17 cellular contexts compared by ENCODE assay signal in the genomic region with DNA sequence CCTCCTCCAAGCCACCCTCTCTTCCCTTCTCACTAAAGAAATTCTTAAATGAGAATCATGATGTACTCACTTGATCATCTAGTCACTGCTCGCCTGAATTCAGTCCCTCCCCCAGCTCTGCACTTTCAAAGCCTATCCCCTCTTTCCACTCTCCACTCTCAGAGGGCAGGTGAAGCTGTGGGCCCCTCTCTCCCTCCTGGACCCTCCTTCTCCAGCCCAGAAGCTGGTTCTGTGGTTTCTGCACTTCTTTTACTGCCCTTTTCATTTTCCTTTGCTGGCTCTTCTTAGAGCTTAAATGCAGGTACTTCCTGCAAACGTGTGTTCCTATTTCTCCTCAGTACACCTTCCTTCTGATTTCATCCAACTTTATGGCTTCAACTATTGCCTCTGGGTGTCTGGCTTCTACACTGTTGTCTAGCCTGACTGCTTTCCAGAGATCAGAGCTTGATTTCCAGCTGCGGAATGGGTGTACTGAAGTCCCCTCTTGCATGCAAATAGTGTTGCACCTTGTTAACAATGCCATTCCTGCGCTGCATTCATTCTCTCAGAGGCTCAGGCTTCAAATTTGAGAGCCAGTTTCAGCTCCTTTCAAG. TPM values are rescaled to one million over a fixed set of nuclear protein-coding genes. Genes with fewer than 3 reads are reported as not detected.
A peak's percentile ranks its signal among the peaks of the same experiment; 100 is the strongest.
DNase-seq lines count a peak whose midpoint lies in the region; ATAC-seq and TF ChIP-seq lines count a peak whose summit lies in the region.
"Had no signal": no experiment of that assay in that cellular context is flagged by ENCODE, and none has a peak within 500 bp of the region (broad histone marks: within the 10 kb centered on the region; RNA-seq: fewer than 3 reads in every experiment).

No MANE protein-coding gene starts in this region.

- ATAC-seq in GM19438 (IDR thresholded peaks at IDR 0.05; ENCODE audit: low read depth, unreplicated experiment) (peak; percentile 28), HG03571 (IDR thresholded peaks at IDR 0.05; ENCODE audit: unreplicated experiment) (no peak)
- ATAC-seq in stimulated activated effector memory CD8-positive, alpha-beta T cell treated with anti-CD3 and anti-CD28 coated beads, Interleukin-12 subunit alpha, Interleukin-12 subunit beta, amount 100 ng/mL, for 72 hours, result no peak
- ATAC-seq in activated T-cell treated with anti-CD3 and anti-CD28 coated beads, Interleukin-2, amount 50 U/mL, for 4 hours, result no peak
- ATAC-seq: CD8-positive, alpha-beta T cell had no signal

- peak overlapping the region; percentile 79 for H3K27ac ChIP-seq in HL-60 (replicated peaks)

- no peaks in the 10 kb centered on the region for H3K27me3 Mint-ChIP-seq in dendritic cell treated with granulocyte-macrophage colony-stimulating factor and Interleukin-4, amounts not matched to agents 40 ng/mL and 50 ng/mL, for 4 days
- H3K27me3 Mint-ChIP-seq in neural crest cell (ENCODE audit: low read depth), result no peaks in the 10 kb centered on the region
- peaks cover 12% of the 10 kb centered on the region for H3K27me3 Mint-ChIP-seq in activated T-cell treated with anti-CD3 and anti-CD28 coated beads, Interleukin-2, amount 50 U/mL, for 4 hours (ENCODE audit: low read depth)
- H3K27me3 Mint-ChIP-seq in glutamatergic neuron (ENCODE audit: unreplicated experiment), result peaks cover 4% of the 10 kb centered on the region

- intact Hi-C loops in dendritic cell treated with granulocyte-macrophage colony-stimulating factor and Interleukin-4, amounts not matched to agents 40 ng/mL and 50 ng/mL, for 4 days (cut with micrococcal nuclease), result no loop called here

- peak overlapping the region; percentile 66 for H3K27ac Mint-ChIP-seq in dendritic cell treated with granulocyte-macrophage colony-stimulating factor and Interleukin-4, amounts not matched to agents 40 ng/mL and 50 ng/mL, for 4 days
- H3K27ac Mint-ChIP-seq in neural crest cell (ENCODE audit: unreplicated experiment), result peak overlapping the region; percentile 93
- no peak overlapping the region for H3K27ac Mint-ChIP-seq in stimulated activated effector memory CD8-positive, alpha-beta T cell treated with anti-CD3 and anti-CD28 coated beads, Interleukin-12 subunit alpha, Interleukin-12 subunit beta, amount 100 ng/mL, for 72 hours
- no peak overlapping the region for H3K27ac Mint-ChIP-seq in glutamatergic neuron (ENCODE audit: unreplicated experiment)
- H3K27ac Mint-ChIP-seq: activated CD8-positive, alpha-beta T cell treated with anti-CD3 and anti-CD28 coated beads for 36 hours; activated naive CD4-positive, alpha-beta T cell treated with anti-CD3 and anti-CD28 coated beads, Interleukin-2, amount 50 U/mL, for 24 hours; CD8-positive, alpha-beta T cell; T-helper 1 cell treated with Interleukin-12 subunit alpha and Interleukin-12 subunit beta and Interleukin-4 antibody, amounts not matched to agents 30 μg/mL and 1 μg/mL, for 36 hours had no signal

- no peak overlapping the region for H3K4me3 Mint-ChIP-seq in dendritic cell treated with granulocyte-macrophage colony-stimulating factor and Interleukin-4, amounts not matched to agents 40 ng/mL and 50 ng/mL, for 4 days
- H3K4me3 Mint-ChIP-seq in neural crest cell (no peak overlapping the region), glutamatergic neuron (ENCODE audit: unreplicated experiment) (no peak overlapping the region)
- H3K4me3 Mint-ChIP-seq in stimulated activated effector memory CD8-positive, alpha-beta T cell treated with anti-CD3 and anti-CD28 coated beads, Interleukin-12 subunit alpha, Interleukin-12 subunit beta, amount 100 ng/mL, for 72 hours, result no peak overlapping the region
- H3K4me3 Mint-ChIP-seq in activated T-cell treated with anti-CD3 and anti-CD28 coated beads, Interleukin-2, amount 50 U/mL, for 4 hours, result no peak overlapping the region
- H3K4me3 Mint-ChIP-seq: activated CD8-positive, alpha-beta T cell treated with anti-CD3 and anti-CD28 coated beads for 36 hours; activated naive CD4-positive, alpha-beta T cell treated with anti-CD3 and anti-CD28 coated beads, Interleukin-2, amount 50 U/mL, for 24 hours; CD8-positive, alpha-beta T cell; T-helper 1 cell treated with Interleukin-12 subunit alpha and Interleukin-12 subunit beta and Interleukin-4 antibody, amounts not matched to agents 30 μg/mL and 1 μg/mL, for 36 hours had no signal

- peaks cover 8% of the 10 kb centered on the region for H3K9me3 Mint-ChIP-seq in dendritic cell treated with granulocyte-macrophage colony-stimulating factor and Interleukin-4, amounts not matched to agents 40 ng/mL and 50 ng/mL, for 4 days
- H3K9me3 Mint-ChIP-seq in neural crest cell (peaks cover 9% of the 10 kb centered on the region), glutamatergic neuron (ENCODE audit: unreplicated experiment) (peaks cover 13% of the 10 kb centered on the region)
- peaks cover 10% of the 10 kb centered on the region for H3K9me3 Mint-ChIP-seq in stimulated activated effector memory CD8-positive, alpha-beta T cell treated with anti-CD3 and anti-CD28 coated beads, Interleukin-12 subunit alpha, Interleukin-12 subunit beta, amount 100 ng/mL, for 72 hours
- peaks cover 13% of the 10 kb centered on the region for H3K9me3 Mint-ChIP-seq in activated T-cell treated with anti-CD3 and anti-CD28 coated beads, Interleukin-2, amount 50 U/mL, for 4 hours

- TF ChIP-seq CTCF in HL-60 (IDR thresholded peaks at IDR 0.05; ENCODE audit: insufficient read depth, low read length) (no peak), neural crest cell (conservative IDR thresholded peaks at IDR 0.05) (no peak), glutamatergic neuron (IDR thresholded peaks at IDR 0.05; ENCODE audit: partially characterized antibody, unreplicated experiment) (no peak)

- H3K27me3 ChIP-seq in HL-60 (ENCODE audit: insufficient read depth, poor library complexity, severe bottlenecking), result no peaks in the 10 kb centered on the region
- H3K27me3 ChIP-seq: sigmoid colon had no signal

- H3K36me3 Mint-ChIP-seq in dendritic cell treated with granulocyte-macrophage colony-stimulating factor and Interleukin-4, amounts not matched to agents 40 ng/mL and 50 ng/mL, for 4 days (ENCODE audit: low read depth), result peaks cover 5% of the 10 kb centered on the region
- peaks cover 11% of the 10 kb centered on the region for H3K36me3 Mint-ChIP-seq in neural crest cell (ENCODE audit: low read depth)
- no peaks in the 10 kb centered on the region for H3K36me3 Mint-ChIP-seq in stimulated activated effector memory CD8-positive, alpha-beta T cell treated with anti-CD3 and anti-CD28 coated beads, Interleukin-12 subunit alpha, Interleukin-12 subunit beta, amount 100 ng/mL, for 72 hours
- peaks cover 3% of the 10 kb centered on the region for H3K36me3 Mint-ChIP-seq in activated T-cell treated with anti-CD3 and anti-CD28 coated beads, Interleukin-2, amount 50 U/mL, for 4 hours (ENCODE audit: insufficient read depth)
- H3K36me3 Mint-ChIP-seq in glutamatergic neuron (ENCODE audit: unreplicated experiment), result peaks cover 14% of the 10 kb centered on the region

- DNase-seq in HL-60 (ENCODE audit: low read depth in 1 of 2, low spot score in 1 of 2) (no peak), neural crest cell (ENCODE audit: low read depth, low spot score) (no peak), glutamatergic neuron (no peak)
- no peak for DNase-seq in stimulated activated effector memory CD8-positive, alpha-beta T cell treated with anti-CD3 and anti-CD28 coated beads, Interleukin-12 subunit alpha, Interleukin-12 subunit beta, amount 100 ng/mL, for 72 hours (ENCODE audit: low spot score in 2 of 2)
- no peak for DNase-seq in activated T-cell treated with anti-CD3 and anti-CD28 coated beads, Interleukin-2, amount 50 U/mL, for 4 hours
- DNase-seq: activated CD8-positive, alpha-beta T cell treated with anti-CD3 and anti-CD28 coated beads for 36 hours; CD8-positive, alpha-beta T cell; NCI-H1436; NK-92 treated with Interleukin-12 subunit alpha and Interleukin-12 subunit beta, amount 100 ng/mL, for 24 hours; sigmoid colon had no signal

- no peak overlapping the region for H3K4me3 ChIP-seq in HL-60 (replicated peaks; ENCODE audit: insufficient read depth, low read length)
- H3K4me3 ChIP-seq: lung, sigmoid colon had no signal

- peaks cover 55% of the 10 kb centered on the region for H3K4me1 Mint-ChIP-seq in dendritic cell treated with granulocyte-macrophage colony-stimulating factor and Interleukin-4, amounts not matched to agents 40 ng/mL and 50 ng/mL, for 4 days (ENCODE audit: low read depth)
- peaks cover 32% of the 10 kb centered on the region for H3K4me1 Mint-ChIP-seq in neural crest cell
- H3K4me1 Mint-ChIP-seq in stimulated activated effector memory CD8-positive, alpha-beta T cell treated with anti-CD3 and anti-CD28 coated beads, Interleukin-12 subunit alpha, Interleukin-12 subunit beta, amount 100 ng/mL, for 72 hours, result peaks cover 15% of the 10 kb centered on the region
- no peaks in the 10 kb centered on the region for H3K4me1 Mint-ChIP-seq in activated T-cell treated with anti-CD3 and anti-CD28 coated beads, Interleukin-2, amount 50 U/mL, for 4 hours (ENCODE audit: low read depth)
- H3K4me1 Mint-ChIP-seq in glutamatergic neuron (ENCODE audit: low read depth, unreplicated experiment), result peaks cover 5% of the 10 kb centered on the region
- H3K4me1 Mint-ChIP-seq: activated naive CD4-positive, alpha-beta T cell treated with anti-CD3 and anti-CD28 coated beads, Interleukin-2, amount 50 U/mL, for 24 hours had no signal

RNA-seq across cellular contexts. Expression of a gene that starts 15.2 kb away (rescaled TPM):
- total RNA-seq in neural crest cell (not detected in 2 replicates), glutamatergic neuron (ENCODE audit: unreplicated experiment) (not detected)
- not detected for total RNA-seq in activated T-cell treated with anti-CD3 and anti-CD28 coated beads, Interleukin-2, amount 50 U/mL, for 4 hours
- total RNA-seq: activated CD8-positive, alpha-beta T cell treated with anti-CD3 and anti-CD28 coated beads for 36 hours; CD8-positive, alpha-beta T cell; sigmoid colon; urinary bladder had no signal

RNA-seq across cellular contexts. Expression of a gene that starts 43.3 kb away (rescaled TPM):
- total RNA-seq in neural crest cell (125 and 126 TPM in 2 replicates), glutamatergic neuron (ENCODE audit: unreplicated experiment) (187 TPM)
- 100 to 1,000 TPM; 220 to 245 (median 229) TPM for total RNA-seq in activated T-cell treated with anti-CD3 and anti-CD28 coated beads, Interleukin-2, amount 50 U/mL, for 4 hours

Comparison
In these comparisons a context has a peak if more than half of its experiments do, and no peak if none do; other contexts are left out.
1. H3K27ac Mint-ChIP-seq: peak in dendritic cell treated with granulocyte-macrophage colony-stimulating factor and Interleukin-4, amounts not matched to agents 40 ng/mL and 50 ng/mL, for 4 days (single experiment) and neural crest cell (single experiment); none in stimulated activated effector memory CD8-positive, alpha-beta T cell treated with anti-CD3 and anti-CD28 coated beads, Interleukin-12 subunit alpha, Interleukin-12 subunit beta, amount 100 ng/mL, for 72 hours (single experiment) and glutamatergic neuron (single experiment).